Comparison of ENCODE assay signal across 9 cellular contexts in the genomic region with DNA sequence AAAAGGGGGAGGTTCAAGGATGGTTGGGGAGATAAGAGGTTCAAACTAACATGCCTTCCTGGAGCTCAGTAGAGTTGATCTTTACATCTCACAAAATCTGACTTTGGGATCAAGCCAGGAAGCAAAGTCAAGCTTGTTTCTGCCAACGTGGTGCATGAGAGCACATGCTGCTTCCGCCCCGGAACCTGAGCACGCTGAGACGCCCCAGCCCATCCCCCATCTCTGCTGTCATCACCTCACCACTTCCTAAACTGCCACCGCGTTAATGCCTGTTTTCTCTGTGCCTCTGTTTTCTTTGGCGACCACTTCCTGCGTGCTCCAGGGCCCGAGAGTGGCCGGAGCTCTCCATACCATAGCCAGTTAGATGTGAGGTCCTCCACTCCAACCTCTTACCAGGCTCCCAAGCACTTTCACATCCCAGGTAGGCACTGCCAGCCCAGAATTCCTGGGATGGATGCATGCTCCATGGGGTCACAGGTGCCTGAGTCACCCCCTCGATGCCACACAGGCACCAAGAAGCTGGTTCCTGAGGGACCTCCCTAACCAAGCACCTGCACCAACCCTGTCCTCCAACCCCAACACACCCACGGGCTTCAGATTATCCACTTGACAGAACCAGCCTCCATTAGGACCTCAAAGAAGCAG. TPM values are rescaled to one million over a fixed set of nuclear protein-coding genes. Genes with fewer than 3 reads are reported as not detected.
DNase-seq lines count a peak whose midpoint lies in the region; ATAC-seq, FAIRE-seq and TF ChIP-seq lines count a peak whose summit lies in the region.
"Had no signal": no experiment of that assay in that cellular context is flagged by ENCODE, and none has a peak within 500 bp of the region (broad histone marks: within the 10 kb centered on the region; RNA-seq: fewer than 3 reads in every experiment).

No MANE protein-coding gene starts in this region.

- peak overlapping the region; percentile 24 for H3K4me3 Mint-ChIP-seq in activated CD4-positive, alpha-beta memory T cell treated with anti-CD3 and anti-CD28 coated beads, Interleukin-2, amount 10 ng/mL, durations not matched to agents 7 days and 5 days

- H3K9me3 Mint-ChIP-seq in activated CD4-positive, alpha-beta memory T cell treated with anti-CD3 and anti-CD28 coated beads, Interleukin-2, amount 10 ng/mL, durations not matched to agents 7 days and 5 days = no peaks in the 10 kb centered on the region

- TF ChIP-seq POLR2A in H54 (IDR thresholded peaks at IDR 0.05; ENCODE audit: low read depth, low read length) = no peak

- peaks cover 36% of the 10 kb centered on the region for H3K4me1 Mint-ChIP-seq in activated CD4-positive, alpha-beta memory T cell treated with anti-CD3 and anti-CD28 coated beads, Interleukin-2, amount 10 ng/mL, durations not matched to agents 7 days and 5 days

- ATAC-seq in HG02759 (IDR thresholded peaks at IDR 0.05; ENCODE audit: unreplicated experiment) (peak; percentile 79), GM21528 (IDR thresholded peaks at IDR 0.05; ENCODE audit: low FRiP score, unreplicated experiment) (no peak)

- peaks cover 13% of the 10 kb centered on the region for H3K27me3 Mint-ChIP-seq in activated CD4-positive, alpha-beta memory T cell treated with anti-CD3 and anti-CD28 coated beads, Interleukin-2, amount 10 ng/mL, durations not matched to agents 7 days and 5 days

- H3K27ac Mint-ChIP-seq in activated CD4-positive, alpha-beta memory T cell treated with anti-CD3 and anti-CD28 coated beads, Interleukin-2, amount 10 ng/mL, durations not matched to agents 7 days and 5 days = peak overlapping the region; percentile 85

- no peak for FAIRE-seq in H54 (lab: Jason Lieb, UNC)

- H3K36me3 Mint-ChIP-seq in activated CD4-positive, alpha-beta memory T cell treated with anti-CD3 and anti-CD28 coated beads, Interleukin-2, amount 10 ng/mL, durations not matched to agents 7 days and 5 days (ENCODE audit: low read depth) = peaks cover 12% of the 10 kb centered on the region

- peak; percentile 94 for DNase-seq in activated CD4-positive, alpha-beta memory T cell treated with anti-CD3 and anti-CD28 coated beads, Interleukin-2, amount 10 ng/mL, durations not matched to agents 7 days and 5 days
- DNase-seq in germinal center (ENCODE audit: low spot score) (peak; percentile 19), NCI-H2227 treated with DMSO at 0.1 percent for 48 hours (lab: John Stamatoyannopoulos, UW) (no peak), H54 (ENCODE audit: insufficient read length, low spot score) (no peak), Ammon's horn (ENCODE audit: low spot score) (no peak)
- DNase-seq in stimulated activated CD8-positive, alpha-beta memory T cell treated with anti-CD3 and anti-CD28 coated beads, Interleukin-7, amount 100 ng/mL, for 1 hour (ENCODE audit: low read depth in 2 of 2) = peak; percentile 47 to 53
- DNase-seq: SK-N-SH had no signal

- CTCF ChIA-PET in activated CD4-positive, alpha-beta memory T cell treated with anti-CD3 and anti-CD28 coated beads, Interleukin-2, amount 10 ng/mL, durations not matched to agents 7 days and 5 days (lab: Charles Lee) = interaction anchor here (1.1 to 2.6 kb wide), 8 partner anchors 8 to 510 kb away, joined by 3 to 12 read pairs (median 5); a partner anchor contains a TSS

- POLR2A ChIA-PET in activated CD4-positive, alpha-beta memory T cell treated with anti-CD3 and anti-CD28 coated beads, Interleukin-2, amount 10 ng/mL, durations not matched to agents 7 days and 5 days (lab: Charles Lee) = interaction anchor here (0.7 to 1.8 kb wide), 17 partner anchors 10 to 857 kb away, joined by 3 to 12 read pairs (median 4); a partner anchor contains a TSS

RNA-seq across cellular contexts. Expression of a gene that starts 31.2 kb away (rescaled TPM):
- not detected for total RNA-seq in activated CD4-positive, alpha-beta memory T cell treated with anti-CD3 and anti-CD28 coated beads, Interleukin-2, amount 10 ng/mL, durations not matched to agents 7 days and 5 days

Comparison
In these comparisons a context has a peak if more than half of its experiments do, and no peak if none do; other contexts are left out.
1. DNase-seq: peak in activated CD4-positive, alpha-beta memory T cell treated with anti-CD3 and anti-CD28 coated beads, Interleukin-2, amount 10 ng/mL, durations not matched to agents 7 days and 5 days (single experiment), germinal center (single experiment) and stimulated activated CD8-positive, alpha-beta memory T cell treated with anti-CD3 and anti-CD28 coated beads, Interleukin-7, amount 100 ng/mL, for 1 hour (2 of 2); none in NCI-H2227 treated with DMSO at 0.1 percent for 48 hours (single experiment), H54 (single experiment) and Ammon's horn (single experiment).